8 cellular contexts compared by ENCODE assay signal in the genomic region with DNA sequence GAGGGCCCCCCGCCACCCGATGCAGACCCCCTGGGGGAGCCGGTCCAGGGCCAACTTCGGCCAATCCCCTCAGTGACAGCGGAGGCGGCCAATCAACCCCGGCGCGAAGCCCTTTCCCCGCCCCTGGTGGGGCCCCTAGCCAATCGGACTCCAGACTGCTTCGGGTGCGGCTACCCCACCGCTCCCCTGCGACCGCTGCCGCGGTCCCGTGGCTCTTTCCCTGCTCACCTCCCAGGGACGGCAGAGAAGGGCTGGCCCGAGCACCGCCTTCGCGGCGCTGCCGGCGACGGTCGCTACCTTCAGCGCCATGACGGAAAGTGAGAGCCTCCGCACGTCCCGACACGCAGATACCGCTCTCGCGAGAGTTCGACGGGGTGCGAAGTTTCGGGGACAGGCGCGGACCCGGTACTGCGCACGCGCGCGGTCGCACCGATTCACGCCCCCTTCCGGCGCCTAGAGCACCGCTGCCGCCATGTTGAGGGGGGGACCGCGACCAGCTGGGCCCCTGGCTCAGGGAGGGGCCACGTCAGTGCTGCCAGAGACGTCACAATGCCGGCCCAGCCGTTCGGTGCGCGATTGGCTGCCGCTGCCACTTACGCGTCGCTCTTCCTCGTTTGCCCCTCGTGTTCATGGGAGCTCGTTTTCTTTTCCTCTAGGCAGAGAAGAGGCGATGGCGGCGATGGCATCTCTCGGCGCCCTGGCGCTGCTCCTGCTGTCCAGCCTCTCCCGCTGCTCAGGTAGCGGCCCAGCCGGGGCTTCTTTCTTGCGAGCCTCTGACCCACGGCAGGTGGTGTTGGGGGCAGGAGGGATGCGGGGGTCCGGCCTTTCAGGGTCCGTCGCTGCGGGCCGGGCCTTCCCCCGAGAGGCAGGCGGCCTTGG. TPM values are rescaled to one million over a fixed set of nuclear protein-coding genes. Genes with fewer than 3 reads are reported as not detected.
DNase-seq lines count a peak whose midpoint lies in the region; ATAC-seq, FAIRE-seq and TF ChIP-seq lines count a peak whose summit lies in the region.

Gene IDH3G, minus strand, starts transcription at position 358 of the 879 bp plus-strand sequence. Its CDS starts 49 bp downstream, at position 309.
Gene SSR4, plus strand, starts transcription at position 651 of the 879 bp plus-strand sequence. Its CDS starts 20 bp downstream, at position 671.

- H3K4me1 ChIP-seq in heart right ventricle (peaks cover 0 to 44% (median 26%) of the 10 kb centered on the region in 9 donors), upper lobe of left lung (peaks cover 9 to 31% (median 19%) of the 10 kb centered on the region in 4 donors)

- TF ChIP-seq POLR2A in GM12892 (IDR thresholded peaks at IDR 0.05; ENCODE audit: low read depth, low read length) (peak; percentile 86), upper lobe of left lung (IDR thresholded peaks at IDR 0.05) (peak in 3 of 4 donors; percentile 1 to 78 (median 57))

- ATAC-seq in HG02852 (IDR thresholded peaks at IDR 0.05; ENCODE audit: unreplicated experiment) (peak; percentile 85), heart right ventricle (peak; percentile 93 to 97 (median 96)), upper lobe of left lung (ENCODE audit: low FRiP score in 2 of 2) (peak; percentile 94 to 98)

- TF ChIP-seq CTCF in heart right ventricle (IDR thresholded peaks at IDR 0.05) (peak in 7 of 9 donors; percentile 7 to 54 (median 31)), upper lobe of left lung (IDR thresholded peaks at IDR 0.05) (peak in 2 of 6 experiments; percentile 22 to 27)

- H3K9me3 ChIP-seq in heart right ventricle (peaks cover 0 to 21% (median 0%) of the 10 kb centered on the region in 11 donors), upper lobe of left lung (peaks cover 0 to 36% (median 0%) of the 10 kb centered on the region in 4 donors)

- 0 to 1% methylated on average over 44 to 87 of the region's 92 CpGs for WGBS in heart right ventricle, 2 donors
- 49% methylated on average over 75 of the region's 92 CpGs; no CpG with 5 or more reads in 1 of the 2 donors for WGBS in upper lobe of left lung, 2 donors

- peak; percentile 96 for DNase-seq in GM12892 (ENCODE audit: insufficient read length)
- DNase-seq in NCI-H146 (lab: John Stamatoyannopoulos, UW) = peak; percentile 96
- DNase-seq in T-helper 1 cell = peak; percentile 84 to 97 (median 87)
- DNase-seq in amniotic epithelial cell (ENCODE audit: low read depth) = peak; percentile 90
- peak; percentile 91 to 93 for DNase-seq in heart right ventricle
- DNase-seq in posterior cingulate gyrus = peak; percentile 82 to 98 (median 89)
- peak; percentile 92 to 97 for DNase-seq in upper lobe of left lung

- no peak for TF ChIP-seq EP300 in upper lobe of left lung (IDR thresholded peaks at IDR 0.05)

- H3K4me3 ChIP-seq in heart right ventricle (peak within 1 kb of the TSS; percentile 53 to 80 (median 75)), upper lobe of left lung (peak within 1 kb of the TSS; percentile 68 to 83 (median 72))

- H3K27ac ChIP-seq in heart right ventricle (peak within 1 kb of the TSS; percentile 88 to 97 (median 94)), upper lobe of left lung (peak within 1 kb of the TSS; percentile 91 to 97 (median 92))

- no peaks in the 10 kb centered on the region for H3K27me3 ChIP-seq in heart right ventricle
- H3K27me3 ChIP-seq in upper lobe of left lung = no peaks in the 10 kb centered on the region

- H3K36me3 ChIP-seq in heart right ventricle = peaks cover 0 to 48% (median 0%) of the 10 kb centered on the region in 9 donors
- H3K36me3 ChIP-seq in upper lobe of left lung = peaks cover 0 to 38% (median 14%) of the 10 kb centered on the region in 4 donors

- intact Hi-C loops in heart right ventricle (cut with DNase I) = loop anchor here in 5 of 10 donors (2.0 to 10.0 kb wide), 3 partner anchors 29 to 151 kb away; partner anchors contain the start of genes ARHGAP4 (in 3 of the 5), PLXNB3 (in 1 of the 5) and RENBP (in 1 of the 5)
- intact Hi-C loops in posterior cingulate gyrus (cut with DNase I) = no loop called here

- FAIRE-seq in GM12892 (lab: Jason Lieb, UNC) = peak; percentile 94

RNA-seq across cellular contexts. Expression of gene IDH3G, which starts in this region (rescaled TPM):
- polyA plus RNA-seq in GM12892 (2012; ENCODE audit: missing spikeins) = 33.2 TPM
- 10 to 100 TPM; 58.7 to 86.9 (median 74.5) TPM for total RNA-seq in heart right ventricle
- 10 to 100 TPM; 73.4 to 97.2 TPM for polyA plus RNA-seq in heart right ventricle
- total RNA-seq in upper lobe of left lung = 10 to 100 TPM; 43.5 to 98.5 (median 57.4) TPM

RNA-seq across cellular contexts. Expression of gene SSR4, which starts in this region (rescaled TPM):
- polyA plus RNA-seq in GM12892 (2012; ENCODE audit: missing spikeins) = 239 TPM
- total RNA-seq in heart right ventricle (100 to 1,000 TPM in 9 of 10 donors, 10 to 100 TPM in 1; 94.1 to 227 (median 144) TPM), upper lobe of left lung (100 to 1,000 TPM in 4 of 6 donors, 10 to 100 TPM in 2; 70.2 to 328 (median 172) TPM)
- 100 to 1,000 TPM; 477 to 551 TPM for polyA plus RNA-seq in heart right ventricle

Comparison
In these comparisons a context has a peak if more than half of its experiments do, and no peak if none do; other contexts are left out.
1. Peak in every context shown above with its lines: DNase-seq, ATAC-seq, H3K4me3 ChIP-seq and H3K27ac ChIP-seq.